2 cellular contexts compared by ENCODE assay signal in the genomic region with DNA sequence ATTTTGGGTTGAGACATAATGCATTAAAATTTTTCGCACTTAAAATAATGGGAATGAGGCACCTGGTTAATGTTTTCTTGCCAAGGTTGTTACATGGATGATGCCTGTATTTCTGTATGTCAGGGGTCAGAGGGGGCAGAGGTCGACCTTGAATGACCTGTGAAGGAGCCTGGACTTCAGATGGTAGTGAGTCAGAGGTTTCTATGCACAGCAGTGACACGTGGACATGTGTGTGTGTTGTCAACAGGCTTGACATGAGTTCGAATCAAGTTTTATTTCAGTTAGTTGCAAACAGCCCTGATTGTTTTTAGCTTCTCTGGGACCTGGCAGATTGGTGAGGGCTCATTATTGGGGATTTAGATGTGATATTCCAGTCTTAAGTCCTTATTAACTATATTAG.
TF ChIP-seq lines count a peak whose summit lies in the region.

No MANE protein-coding gene starts in this region.

TF ChIP-seq in K562, 482 proteins besides CTCF, POLR2A, EP300 and RAD21 (continued from another document and continues in another):
- TF ChIP-seq, protein P1, sequence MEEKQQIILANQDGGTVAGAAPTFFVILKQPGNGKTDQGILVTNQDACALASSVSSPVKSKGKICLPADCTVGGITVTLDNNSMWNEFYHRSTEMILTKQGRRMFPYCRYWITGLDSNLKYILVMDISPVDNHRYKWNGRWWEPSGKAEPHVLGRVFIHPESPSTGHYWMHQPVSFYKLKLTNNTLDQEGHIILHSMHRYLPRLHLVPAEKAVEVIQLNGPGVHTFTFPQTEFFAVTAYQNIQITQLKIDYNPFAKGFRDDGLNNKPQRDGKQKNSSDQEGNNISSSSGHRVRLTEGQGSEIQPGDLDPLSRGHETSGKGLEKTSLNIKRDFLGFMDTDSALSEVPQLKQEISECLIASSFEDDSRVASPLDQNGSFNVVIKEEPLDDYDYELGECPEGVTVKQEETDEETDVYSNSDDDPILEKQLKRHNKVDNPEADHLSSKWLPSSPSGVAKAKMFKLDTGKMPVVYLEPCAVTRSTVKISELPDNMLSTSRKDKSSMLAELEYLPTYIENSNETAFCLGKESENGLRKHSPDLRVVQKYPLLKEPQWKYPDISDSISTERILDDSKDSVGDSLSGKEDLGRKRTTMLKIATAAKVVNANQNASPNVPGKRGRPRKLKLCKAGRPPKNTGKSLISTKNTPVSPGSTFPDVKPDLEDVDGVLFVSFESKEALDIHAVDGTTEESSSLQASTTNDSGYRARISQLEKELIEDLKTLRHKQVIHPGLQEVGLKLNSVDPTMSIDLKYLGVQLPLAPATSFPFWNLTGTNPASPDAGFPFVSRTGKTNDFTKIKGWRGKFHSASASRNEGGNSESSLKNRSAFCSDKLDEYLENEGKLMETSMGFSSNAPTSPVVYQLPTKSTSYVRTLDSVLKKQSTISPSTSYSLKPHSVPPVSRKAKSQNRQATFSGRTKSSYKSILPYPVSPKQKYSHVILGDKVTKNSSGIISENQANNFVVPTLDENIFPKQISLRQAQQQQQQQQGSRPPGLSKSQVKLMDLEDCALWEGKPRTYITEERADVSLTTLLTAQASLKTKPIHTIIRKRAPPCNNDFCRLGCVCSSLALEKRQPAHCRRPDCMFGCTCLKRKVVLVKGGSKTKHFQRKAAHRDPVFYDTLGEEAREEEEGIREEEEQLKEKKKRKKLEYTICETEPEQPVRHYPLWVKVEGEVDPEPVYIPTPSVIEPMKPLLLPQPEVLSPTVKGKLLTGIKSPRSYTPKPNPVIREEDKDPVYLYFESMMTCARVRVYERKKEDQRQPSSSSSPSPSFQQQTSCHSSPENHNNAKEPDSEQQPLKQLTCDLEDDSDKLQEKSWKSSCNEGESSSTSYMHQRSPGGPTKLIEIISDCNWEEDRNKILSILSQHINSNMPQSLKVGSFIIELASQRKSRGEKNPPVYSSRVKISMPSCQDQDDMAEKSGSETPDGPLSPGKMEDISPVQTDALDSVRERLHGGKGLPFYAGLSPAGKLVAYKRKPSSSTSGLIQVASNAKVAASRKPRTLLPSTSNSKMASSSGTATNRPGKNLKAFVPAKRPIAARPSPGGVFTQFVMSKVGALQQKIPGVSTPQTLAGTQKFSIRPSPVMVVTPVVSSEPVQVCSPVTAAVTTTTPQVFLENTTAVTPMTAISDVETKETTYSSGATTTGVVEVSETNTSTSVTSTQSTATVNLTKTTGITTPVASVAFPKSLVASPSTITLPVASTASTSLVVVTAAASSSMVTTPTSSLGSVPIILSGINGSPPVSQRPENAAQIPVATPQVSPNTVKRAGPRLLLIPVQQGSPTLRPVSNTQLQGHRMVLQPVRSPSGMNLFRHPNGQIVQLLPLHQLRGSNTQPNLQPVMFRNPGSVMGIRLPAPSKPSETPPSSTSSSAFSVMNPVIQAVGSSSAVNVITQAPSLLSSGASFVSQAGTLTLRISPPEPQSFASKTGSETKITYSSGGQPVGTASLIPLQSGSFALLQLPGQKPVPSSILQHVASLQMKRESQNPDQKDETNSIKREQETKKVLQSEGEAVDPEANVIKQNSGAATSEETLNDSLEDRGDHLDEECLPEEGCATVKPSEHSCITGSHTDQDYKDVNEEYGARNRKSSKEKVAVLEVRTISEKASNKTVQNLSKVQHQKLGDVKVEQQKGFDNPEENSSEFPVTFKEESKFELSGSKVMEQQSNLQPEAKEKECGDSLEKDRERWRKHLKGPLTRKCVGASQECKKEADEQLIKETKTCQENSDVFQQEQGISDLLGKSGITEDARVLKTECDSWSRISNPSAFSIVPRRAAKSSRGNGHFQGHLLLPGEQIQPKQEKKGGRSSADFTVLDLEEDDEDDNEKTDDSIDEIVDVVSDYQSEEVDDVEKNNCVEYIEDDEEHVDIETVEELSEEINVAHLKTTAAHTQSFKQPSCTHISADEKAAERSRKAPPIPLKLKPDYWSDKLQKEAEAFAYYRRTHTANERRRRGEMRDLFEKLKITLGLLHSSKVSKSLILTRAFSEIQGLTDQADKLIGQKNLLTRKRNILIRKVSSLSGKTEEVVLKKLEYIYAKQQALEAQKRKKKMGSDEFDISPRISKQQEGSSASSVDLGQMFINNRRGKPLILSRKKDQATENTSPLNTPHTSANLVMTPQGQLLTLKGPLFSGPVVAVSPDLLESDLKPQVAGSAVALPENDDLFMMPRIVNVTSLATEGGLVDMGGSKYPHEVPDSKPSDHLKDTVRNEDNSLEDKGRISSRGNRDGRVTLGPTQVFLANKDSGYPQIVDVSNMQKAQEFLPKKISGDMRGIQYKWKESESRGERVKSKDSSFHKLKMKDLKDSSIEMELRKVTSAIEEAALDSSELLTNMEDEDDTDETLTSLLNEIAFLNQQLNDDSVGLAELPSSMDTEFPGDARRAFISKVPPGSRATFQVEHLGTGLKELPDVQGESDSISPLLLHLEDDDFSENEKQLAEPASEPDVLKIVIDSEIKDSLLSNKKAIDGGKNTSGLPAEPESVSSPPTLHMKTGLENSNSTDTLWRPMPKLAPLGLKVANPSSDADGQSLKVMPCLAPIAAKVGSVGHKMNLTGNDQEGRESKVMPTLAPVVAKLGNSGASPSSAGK (IDR thresholded peaks at IDR 0.05): peak; percentile 71
- TF ChIP-seq MXI1 (IDR thresholded peaks at IDR 0.05; ENCODE audit: low read depth, low read length) (peak; percentile 38; the same call in 1 of the 2 replicates), FOXK2 (conservative IDR thresholded peaks at IDR 0.05 in 1 of 2, IDR thresholded peaks at IDR 0.05 in 1 of 2; ENCODE audit: low read depth in 2 of 2) (peak; percentile 63 to 64; a peak in 2 of 4 replicates), NR2C1 (IDR thresholded peaks at IDR 0.05) (peak; percentile 71), NR2C1 (tag; IDR thresholded peaks at IDR 0.05) (peak; percentile 83), BMI1 (IDR thresholded peaks at IDR 0.05; ENCODE audit: low read length) (no peak), JUND (IDR thresholded peaks at IDR 0.05; ENCODE audit: borderline replicate concordance, low read depth, low read length) (peak; percentile 43; the same call in 1 of the 2 replicates), JUND (tag; IDR thresholded peaks at IDR 0.05; ENCODE audit: borderline replicate concordance, low read depth, low read length) (peak; percentile 44; the same call in 1 of the 3 replicates), L3MBTL2 (IDR thresholded peaks at IDR 0.05) (peak; percentile 63), ATF3 (IDR thresholded peaks at IDR 0.05) (peak; percentile 45), ATF3 (CRISPR knock-in tag; conservative IDR thresholded peaks at IDR 0.05) (no peak)

TF ChIP-seq in HepG2, 621 proteins besides CTCF, POLR2A, EP300 and RAD21 (continued from another document):
- TF ChIP-seq, protein P2, sequence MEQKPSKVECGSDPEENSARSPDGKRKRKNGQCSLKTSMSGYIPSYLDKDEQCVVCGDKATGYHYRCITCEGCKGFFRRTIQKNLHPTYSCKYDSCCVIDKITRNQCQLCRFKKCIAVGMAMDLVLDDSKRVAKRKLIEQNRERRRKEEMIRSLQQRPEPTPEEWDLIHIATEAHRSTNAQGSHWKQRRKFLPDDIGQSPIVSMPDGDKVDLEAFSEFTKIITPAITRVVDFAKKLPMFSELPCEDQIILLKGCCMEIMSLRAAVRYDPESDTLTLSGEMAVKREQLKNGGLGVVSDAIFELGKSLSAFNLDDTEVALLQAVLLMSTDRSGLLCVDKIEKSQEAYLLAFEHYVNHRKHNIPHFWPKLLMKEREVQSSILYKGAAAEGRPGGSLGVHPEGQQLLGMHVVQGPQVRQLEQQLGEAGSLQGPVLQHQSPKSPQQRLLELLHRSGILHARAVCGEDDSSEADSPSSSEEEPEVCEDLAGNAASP (CRISPR knock-in tag; IDR thresholded peaks at IDR 0.05; ENCODE audit: borderline replicate concordance): peak; percentile 81; the same call in 1 of the 2 replicates
- peak; percentile 80 for TF ChIP-seq FOXK2 (IDR thresholded peaks at IDR 0.05)
- peak; percentile 51; the same call in 1 of the 2 replicates for TF ChIP-seq CREB1 (IDR thresholded peaks at IDR 0.05)
- no peak for TF ChIP-seq CREB1 (CRISPR knock-in tag; IDR thresholded peaks at IDR 0.05)
- peak; percentile 89; the same call in 2 of the 3 replicates for TF ChIP-seq MXI1 (IDR thresholded peaks at IDR 0.05; ENCODE audit: borderline replicate concordance, low read depth, low read length)
- peak; percentile 61; the same call in 1 of the 2 replicates for TF ChIP-seq RXRA (CRISPR knock-in tag; IDR thresholded peaks at IDR 0.05)
- TF ChIP-seq NR2F1 (CRISPR knock-in tag; IDR thresholded peaks at IDR 0.05): peak; percentile 95 to 97
- TF ChIP-seq ELF4 (CRISPR knock-in tag; IDR thresholded peaks at IDR 0.05; ENCODE audit: borderline replicate concordance): no peak
- TF ChIP-seq ESRRA (CRISPR knock-in tag; IDR thresholded peaks at IDR 0.05; ENCODE audit: low read depth): peak; percentile 64; the same call in 1 of the 2 replicates
- peak; percentile 93 for TF ChIP-seq MNT (IDR thresholded peaks at IDR 0.05)
- TF ChIP-seq GATAD2A (CRISPR knock-in tag; IDR thresholded peaks at IDR 0.05): 0 out of 2 replicates have a peak, but pooled peaks have one; percentile 39
- no peak for TF ChIP-seq ZNF761 (CRISPR knock-in tag; conservative IDR thresholded peaks at IDR 0.05)
- TF ChIP-seq, protein P3, sequence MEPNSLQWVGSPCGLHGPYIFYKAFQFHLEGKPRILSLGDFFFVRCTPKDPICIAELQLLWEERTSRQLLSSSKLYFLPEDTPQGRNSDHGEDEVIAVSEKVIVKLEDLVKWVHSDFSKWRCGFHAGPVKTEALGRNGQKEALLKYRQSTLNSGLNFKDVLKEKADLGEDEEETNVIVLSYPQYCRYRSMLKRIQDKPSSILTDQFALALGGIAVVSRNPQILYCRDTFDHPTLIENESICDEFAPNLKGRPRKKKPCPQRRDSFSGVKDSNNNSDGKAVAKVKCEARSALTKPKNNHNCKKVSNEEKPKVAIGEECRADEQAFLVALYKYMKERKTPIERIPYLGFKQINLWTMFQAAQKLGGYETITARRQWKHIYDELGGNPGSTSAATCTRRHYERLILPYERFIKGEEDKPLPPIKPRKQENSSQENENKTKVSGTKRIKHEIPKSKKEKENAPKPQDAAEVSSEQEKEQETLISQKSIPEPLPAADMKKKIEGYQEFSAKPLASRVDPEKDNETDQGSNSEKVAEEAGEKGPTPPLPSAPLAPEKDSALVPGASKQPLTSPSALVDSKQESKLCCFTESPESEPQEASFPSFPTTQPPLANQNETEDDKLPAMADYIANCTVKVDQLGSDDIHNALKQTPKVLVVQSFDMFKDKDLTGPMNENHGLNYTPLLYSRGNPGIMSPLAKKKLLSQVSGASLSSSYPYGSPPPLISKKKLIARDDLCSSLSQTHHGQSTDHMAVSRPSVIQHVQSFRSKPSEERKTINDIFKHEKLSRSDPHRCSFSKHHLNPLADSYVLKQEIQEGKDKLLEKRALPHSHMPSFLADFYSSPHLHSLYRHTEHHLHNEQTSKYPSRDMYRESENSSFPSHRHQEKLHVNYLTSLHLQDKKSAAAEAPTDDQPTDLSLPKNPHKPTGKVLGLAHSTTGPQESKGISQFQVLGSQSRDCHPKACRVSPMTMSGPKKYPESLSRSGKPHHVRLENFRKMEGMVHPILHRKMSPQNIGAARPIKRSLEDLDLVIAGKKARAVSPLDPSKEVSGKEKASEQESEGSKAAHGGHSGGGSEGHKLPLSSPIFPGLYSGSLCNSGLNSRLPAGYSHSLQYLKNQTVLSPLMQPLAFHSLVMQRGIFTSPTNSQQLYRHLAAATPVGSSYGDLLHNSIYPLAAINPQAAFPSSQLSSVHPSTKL (CRISPR knock-in tag; IDR thresholded peaks at IDR 0.05): peak; percentile 68
- peak; percentile 33; the same call in 1 of the 2 replicates for TF ChIP-seq NFIC (IDR thresholded peaks at IDR 0.05; ENCODE audit: low read length)
- TF ChIP-seq ELF3 (CRISPR knock-in tag; IDR thresholded peaks at IDR 0.05): 0 out of 2 replicates have a peak, but pooled peaks have one; percentile 13
- peak; percentile 40; the same call in 1 of the 2 replicates for TF ChIP-seq FOXK1 (CRISPR knock-in tag; IDR thresholded peaks at IDR 0.05; ENCODE audit: borderline replicate concordance, low read depth)
- TF ChIP-seq NR2F2 (IDR thresholded peaks at IDR 0.05; ENCODE audit: borderline replicate concordance, low read depth): peak; percentile 89
- TF ChIP-seq HNF4A (CRISPR knock-in tag; IDR thresholded peaks at IDR 0.05): 0 out of 2 replicates have a peak, but pooled peaks have one; percentile 11
- TF ChIP-seq RFX5 (IDR thresholded peaks at IDR 0.05; ENCODE audit: low read depth, low read length): peak; percentile 69
- TF ChIP-seq SP1 (IDR thresholded peaks at IDR 0.05): no peak
- no peak for TF ChIP-seq SP1 (CRISPR knock-in tag; IDR thresholded peaks at IDR 0.05)
- no peak for TF ChIP-seq ZNF12 (CRISPR knock-in tag; IDR thresholded peaks at IDR 0.05)
- TF ChIP-seq JARID2 (CRISPR knock-in tag; IDR thresholded peaks at IDR 0.05; ENCODE audit: insufficient replicate concordance): no peak
- peak; percentile 74 for TF ChIP-seq SAP130 (CRISPR knock-in tag; IDR thresholded peaks at IDR 0.05; ENCODE audit: low read depth)
- TF ChIP-seq ATF4 (CRISPR knock-in tag; IDR thresholded peaks at IDR 0.05): 0 out of 4 replicates have a peak, but pooled peaks of 1 of the 2 experiments have one; percentile 21
- no peak for TF ChIP-seq PHF5A (CRISPR knock-in tag; IDR thresholded peaks at IDR 0.05; ENCODE audit: low read depth, unreplicated experiment)
- peak; percentile 56; the same call in 1 of the 2 replicates for TF ChIP-seq SALL1 (CRISPR knock-in tag; IDR thresholded peaks at IDR 0.05)
